ENCODE assay signal across 29 cellular contexts in the genomic region with DNA sequence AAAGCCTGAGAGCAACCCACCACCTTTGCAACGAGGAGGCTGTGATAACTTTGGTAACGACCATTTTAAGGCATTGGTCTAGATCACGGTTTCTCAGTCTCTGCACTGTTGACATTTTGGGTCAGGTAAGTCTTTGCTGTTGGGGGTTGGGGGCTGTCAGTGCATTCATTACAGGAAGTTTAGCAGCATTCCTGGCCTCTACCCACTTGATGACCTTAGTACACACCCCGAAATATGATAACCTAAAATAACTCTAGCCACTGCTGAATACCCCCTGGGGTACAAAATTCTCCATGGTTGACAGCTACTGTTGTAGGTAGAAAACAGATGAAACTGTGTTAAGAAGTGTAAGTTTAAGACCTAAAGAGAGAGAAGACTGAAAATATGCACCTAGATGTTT. TPM values are rescaled to one million over a fixed set of nuclear protein-coding genes. Genes with fewer than 3 reads are reported as not detected.
"Had no signal": no experiment of that assay in that cellular context is flagged by ENCODE, and none has a peak within 500 bp of the region (broad histone marks: within the 10 kb centered on the region; RNA-seq: fewer than 3 reads in every experiment).

No MANE protein-coding gene starts in this region.

- H3K27ac ChIP-seq: dorsolateral prefrontal cortex, gastrocnemius medialis, left lung, neural progenitor cell, parathyroid adenoma, prostate gland, right atrium auricular region, testis, tibial artery, upper lobe of right lung, uterus had no signal

- H3K4me3 Mint-ChIP-seq: naive thymus-derived CD4-positive, alpha-beta T cell; nephron; neural progenitor cell; stimulated activated effector memory CD8-positive, alpha-beta T cell treated with anti-CD3 and anti-CD28 coated beads, Interleukin-12 subunit alpha, Interleukin-12 subunit beta, amount 100 ng/mL, for 72 hours had no signal

- ATAC-seq: gastrocnemius medialis; left cardiac atrium; left lung; naive thymus-derived CD4-positive, alpha-beta T cell; sciatic nerve; stimulated activated effector memory CD8-positive, alpha-beta T cell treated with anti-CD3 and anti-CD28 coated beads, Interleukin-12 subunit alpha, Interleukin-12 subunit beta, amount 100 ng/mL, for 72 hours; stimulated activated naive CD8-positive, alpha-beta T cell treated with anti-CD3 and anti-CD28 coated beads, Interleukin-15, Interleukin-2, amounts not matched to agents 100 U/mL and 50 U/mL, for 24 hours; upper lobe of right lung had no signal

- H3K4me2 ChIP-seq: neural progenitor cell, smooth muscle cell had no signal

- DNase-seq: dorsolateral prefrontal cortex; effector CD4-positive, alpha-beta T cell; foreskin fibroblast; gastrocnemius medialis; head of caudate nucleus; left cardiac atrium; left lung; mesenchymal stem cell; midbrain; naive thymus-derived CD4-positive, alpha-beta T cell; stimulated activated CD4-positive, alpha-beta T cell treated with anti-CD3 and anti-CD28 coated beads, Interleukin-12 subunit alpha, Interleukin-12 subunit beta, amount 100 ng/mL, for 4 hours; stimulated activated CD4-positive, alpha-beta T cell treated with anti-CD3 and anti-CD28 coated beads, Interleukin-2, amount 100 ng/mL, for 24 hours; stimulated activated CD4-positive, alpha-beta T cell treated with anti-CD3 and anti-CD28 coated beads, Interleukin-4, amount 100 ng/mL, for 24 hours; stimulated activated naive CD8-positive, alpha-beta T cell treated with anti-CD3 and anti-CD28 coated beads, Interleukin-15, Interleukin-2, amounts not matched to agents 100 U/mL and 50 U/mL, for 24 hours; substantia nigra; testis; tibial artery; upper lobe of right lung; uterus had no signal

- H3K27ac Mint-ChIP-seq: naive thymus-derived CD4-positive, alpha-beta T cell; nephron; neural progenitor cell; stimulated activated effector memory CD8-positive, alpha-beta T cell treated with anti-CD3 and anti-CD28 coated beads, Interleukin-12 subunit alpha, Interleukin-12 subunit beta, amount 100 ng/mL, for 72 hours had no signal

- H3K36me3 Mint-ChIP-seq: naive thymus-derived CD4-positive, alpha-beta T cell; stimulated activated effector memory CD8-positive, alpha-beta T cell treated with anti-CD3 and anti-CD28 coated beads, Interleukin-12 subunit alpha, Interleukin-12 subunit beta, amount 100 ng/mL, for 72 hours had no signal

- H3K4me3 ChIP-seq: dorsolateral prefrontal cortex, gastrocnemius medialis, left lung, neural progenitor cell, prostate gland, right atrium auricular region, smooth muscle cell, testis, tibial artery, upper lobe of right lung, uterus had no signal

- H3K36me3 ChIP-seq: gastrocnemius medialis, left lung, neural progenitor cell, prostate gland, right atrium auricular region, tibial artery, upper lobe of right lung, uterus had no signal

- H3K4me1 Mint-ChIP-seq: naive thymus-derived CD4-positive, alpha-beta T cell; nephron; stimulated activated effector memory CD8-positive, alpha-beta T cell treated with anti-CD3 and anti-CD28 coated beads, Interleukin-12 subunit alpha, Interleukin-12 subunit beta, amount 100 ng/mL, for 72 hours had no signal

- H3K9me3 ChIP-seq: gastrocnemius medialis, left lung, prostate gland, right atrium auricular region, testis, tibial artery, upper lobe of right lung, uterus had no signal

- H3K4me1 ChIP-seq: gastrocnemius medialis, left lung, neural progenitor cell, parathyroid adenoma, prostate gland, testis, tibial artery, upper lobe of right lung, uterus had no signal

- H3K9me3 Mint-ChIP-seq: nephron; stimulated activated effector memory CD8-positive, alpha-beta T cell treated with anti-CD3 and anti-CD28 coated beads, Interleukin-12 subunit alpha, Interleukin-12 subunit beta, amount 100 ng/mL, for 72 hours had no signal

- H3K79me2 ChIP-seq: parathyroid adenoma had no signal

- H2AFZ ChIP-seq: neural progenitor cell, parathyroid adenoma had no signal

- H3K27me3 ChIP-seq: gastrocnemius medialis, left lung, neural progenitor cell, right atrium auricular region, testis, tibial artery, upper lobe of right lung, uterus had no signal

RNA-seq across cellular contexts. Expression of a gene that starts 36.3 kb away (rescaled TPM):
- total RNA-seq: mucosa of gallbladder; naive thymus-derived CD4-positive, alpha-beta T cell; osteoblast; right atrium auricular region had no signal
